ENCODE assay signal across 13 cellular contexts in genomic region chr20:62357681-62358080, GRCh38. TPM values are rescaled to one million over a fixed set of nuclear protein-coding genes. Genes with fewer than 3 reads are reported as not detected.
DNase-seq lines count a peak whose midpoint lies in the region; ATAC-seq, FAIRE-seq and TF ChIP-seq lines count a peak whose summit lies in the region.
"Had no signal": no experiment of that assay in that cellular context is flagged by ENCODE, and none has a peak within 500 bp of the region (broad histone marks: within the 10 kb centered on the region; RNA-seq: fewer than 3 reads in every experiment).

No MANE protein-coding gene starts in this region.

- no peak for TF ChIP-seq POLR2A in breast epithelium (IDR thresholded peaks at IDR 0.05)
- no peak for TF ChIP-seq POLR2A in GM12891 (IDR thresholded peaks at IDR 0.05; ENCODE audit: low read depth, low read length)

- intact Hi-C loops in breast epithelium (cut with DNase I; ENCODE audit: low total_unique reads) (no loop called here), MCF 10A (cut with micrococcal nuclease) (no loop called here), pancreas (cut with DNase I) (no loop called here), aorta (cut with DNase I) (no loop called here), sciatic nerve (cut with DNase I) (loop anchor here (5.0 kb wide), 1 partner anchor 175 kb away; the partner anchor contains the start of gene MTG2)

- WGBS in pancreas, 2 donors: 79 to 83% methylated on average over 7 of the region's 7 CpGs
- WGBS in aorta, 2 donors: 30 to 39% methylated on average over 7 of the region's 7 CpGs

- TF ChIP-seq CTCF in breast epithelium (IDR thresholded peaks at IDR 0.05) (no peak), MCF 10A (IDR thresholded peaks at IDR 0.05; ENCODE audit: unreplicated experiment) (no peak), fibroblast of lung (conservative IDR thresholded peaks at IDR 0.05 in 1 of 2, IDR thresholded peaks at IDR 0.05 in 1 of 2; ENCODE audit: low read depth in 1 of 2, low read length in 2 of 2) (no peak), pancreas (IDR thresholded peaks at IDR 0.05) (no peak)

- H3K9me3 Mint-ChIP-seq in MCF 10A (ENCODE audit: unreplicated experiment): no peaks in the 10 kb centered on the region

- no peaks in the 10 kb centered on the region for H3K9me3 ChIP-seq in breast epithelium
- no peaks in the 10 kb centered on the region for H3K9me3 ChIP-seq in fibroblast of lung (ENCODE audit: control insufficient read depth, insufficient read depth, low read depth, low read length)
- H3K9me3 ChIP-seq in pancreas: no peaks in the 10 kb centered on the region
- no peaks in the 10 kb centered on the region for H3K9me3 ChIP-seq in aorta (ENCODE audit: control insufficient read depth, low read length)

- FAIRE-seq in pancreas (lab: Jason Lieb, UNC) (no peak), GM12891 (lab: Jason Lieb, UNC) (no peak)
- FAIRE-seq: A204.1 had no signal

- peaks cover 41% of the 10 kb centered on the region for H3K36me3 Mint-ChIP-seq in MCF 10A (ENCODE audit: insufficient read depth, unreplicated experiment)

- no peak overlapping the region for H2AFZ ChIP-seq in fibroblast of lung (ENCODE audit: low read length)

- CTCF ChIA-PET in MCF 10A (lab: Yijun Ruan, JAX): interaction anchor here (0.6 to 3.7 kb wide), 5 partner anchors 10 to 57 kb away, joined by 5 to 52 read pairs (median 6); partner anchors contain the start of gene LAMA5

- H3K4me3 Mint-ChIP-seq in MCF 10A (ENCODE audit: unreplicated experiment): no peak overlapping the region

- BruUV-seq in MCF 10A (replicated peaks; lab: Mats Ljungman, UMichigan): no TSS peak

- H3K27ac ChIP-seq in breast epithelium (peak overlapping the region; percentile 79 to 92), fibroblast of lung (ENCODE audit: insufficient read depth, low read length) (peak overlapping the region; percentile 56), pancreas (peak overlapping the region; percentile 13 to 62 (median 56)), aorta (ENCODE audit: low read depth in 1 of 2, low read length in 2 of 2) (peak overlapping the region; percentile 15 to 86)

- H3K36me3 ChIP-seq in breast epithelium: no peaks in the 10 kb centered on the region
- peaks cover 3% of the 10 kb centered on the region for H3K36me3 ChIP-seq in fibroblast of lung (ENCODE audit: control insufficient read depth, insufficient read depth, low read length)
- no peaks in the 10 kb centered on the region for H3K36me3 ChIP-seq in pancreas
- H3K36me3 ChIP-seq in aorta (ENCODE audit: control insufficient read depth in 1 of 2, insufficient read depth in 2 of 2, low read length in 1 of 2): peaks cover 0 to 1% of the 10 kb centered on the region in 2 donors

- H3K4me1 ChIP-seq in breast epithelium: peaks cover 47 to 57% of the 10 kb centered on the region in 2 donors
- H3K4me1 ChIP-seq in fibroblast of lung (ENCODE audit: control insufficient read depth, extremely low read depth, insufficient read depth, low read length): peaks cover 39% of the 10 kb centered on the region
- peaks cover 0 to 13% (median 3%) of the 10 kb centered on the region in 3 donors for H3K4me1 ChIP-seq in pancreas
- H3K4me1 ChIP-seq in aorta (ENCODE audit: control insufficient read depth in 1 of 2, insufficient read depth in 2 of 2, low read length in 2 of 2): no peaks in the 10 kb centered on the region

- POLR2A ChIA-PET in MCF 10A (lab: Yijun Ruan, JAX): interaction anchor here (0.7 to 5.4 kb wide), 12 partner anchors 7 to 285 kb away, joined by 3 to 106 read pairs (median 4); partner anchors contain the start of genes ADRM1, LAMA5 and SLCO4A1

- no peak overlapping the region for H3K27ac Mint-ChIP-seq in MCF 10A (ENCODE audit: low read depth, unreplicated experiment)

- no peak overlapping the region for H3K9ac ChIP-seq in fibroblast of lung (ENCODE audit: insufficient read depth, low read length)

- peak overlapping the region; percentile 40 for H3K4me2 ChIP-seq in fibroblast of lung (ENCODE audit: extremely low read depth, insufficient read depth, low read length)

- peaks cover 4% of the 10 kb centered on the region for H3K79me2 ChIP-seq in fibroblast of lung (ENCODE audit: control insufficient read depth, insufficient read depth, low read length)

- DNase-seq in breast epithelium (ENCODE audit: low spot score in 2 of 2) (no peak), MCF 10A (ENCODE audit: unreplicated experiment) (no peak), fibroblast of lung (ENCODE audit: low read depth in 2 of 2) (no peak), pancreas (peak in 2 of 6 donors; percentile 30 to 67), aorta (no peak), epidermal melanocyte (ENCODE audit: insufficient read length, low spot score) (no peak), GM12891 (ENCODE audit: insufficient read length, low spot score) (no peak), sciatic nerve (ENCODE audit: low spot score) (no peak)
- DNase-seq: activated CD8-positive, alpha-beta memory T cell treated with anti-CD3 and anti-CD28 coated beads for 24 hours; activated naive CD4-positive, alpha-beta T cell treated with anti-CD3 and anti-CD28 coated beads, Interleukin-2, amount 50 U/mL, for 16 hours; DND-41; NCI-H1092 treated with DMSO at 0.1 percent for 48 hours had no signal

- peak overlapping the region in 1 of 3 donors; percentile 51 for H3K4me3 ChIP-seq in breast epithelium
- no peak overlapping the region for H3K4me3 ChIP-seq in fibroblast of lung (replicated peaks in 1 of 4; ENCODE audit: control extremely low read depth in 1 of 4, insufficient read depth in 1 of 4, low read depth in 3 of 4, low read length in 4 of 4)
- no peak overlapping the region for H3K4me3 ChIP-seq in pancreas
- H3K4me3 ChIP-seq in aorta (ENCODE audit: low read length in 2 of 2): no peak overlapping the region

- H3K27me3 Mint-ChIP-seq in MCF 10A (ENCODE audit: insufficient read depth, unreplicated experiment): no peaks in the 10 kb centered on the region

- peaks cover 33% of the 10 kb centered on the region for H3K4me1 Mint-ChIP-seq in MCF 10A (ENCODE audit: insufficient read depth, unreplicated experiment)

- H4K20me1 ChIP-seq in fibroblast of lung (ENCODE audit: control insufficient read depth, extremely low read depth, insufficient read depth, low read length): no peaks in the 10 kb centered on the region

- ATAC-seq in pancreas (no peak), aorta (ENCODE audit: low FRiP score) (no peak), sciatic nerve (no peak)

- H3K27me3 ChIP-seq in breast epithelium (no peaks in the 10 kb centered on the region), fibroblast of lung (ENCODE audit: control insufficient read depth, insufficient read depth, low read length) (no peaks in the 10 kb centered on the region), pancreas (no peaks in the 10 kb centered on the region), aorta (ENCODE audit: control insufficient read depth in 1 of 2, insufficient read depth in 2 of 2, low read length in 1 of 2) (no peaks in the 10 kb centered on the region)

TF ChIP-seq in GM12891, 5 proteins besides CTCF, POLR2A, EP300 and RAD21:
- TF ChIP-seq PAX5 (IDR thresholded peaks at IDR 0.05; ENCODE audit: insufficient read depth, low read length, severe bottlenecking) (no peak), TAF1 (IDR thresholded peaks at IDR 0.05; ENCODE audit: low read depth, low read length) (no peak), SPI1 (IDR thresholded peaks at IDR 0.05; ENCODE audit: low read depth, low read length) (no peak), POU2F2 (IDR thresholded peaks at IDR 0.05; ENCODE audit: low read depth, low read length) (no peak), POLR2AphosphoS5 (IDR thresholded peaks at IDR 0.05; ENCODE audit: low read depth, low read length) (no peak)

RNA-seq across cellular contexts. Expression of gene LAMA5, which starts 9.4 kb away (rescaled TPM):
- total RNA-seq in breast epithelium: 100 to 1,000 TPM in 1 of 3 donors, 10 to 100 TPM in 2; 16.6 to 114 (median 53.3) TPM
- total RNA-seq in MCF 10A (2022): 266 and 292 TPM in 2 replicates
- total RNA-seq in fibroblast of lung: 47.0 and 81.6 TPM in 2 replicates
- polyA plus RNA-seq in fibroblast of lung: 1.5 and 4.3 TPM in 2 replicates
- polyA plus RNA-seq in fibroblast of lung (2012): 22.0 and 58.2 TPM in 2 replicates
- 6.9 and 17.3 TPM in 2 replicates for polyA minus RNA-seq in fibroblast of lung (ENCODE audit: low replicate concordance)
- total RNA-seq in pancreas: 10 to 100 TPM; 43.6 to 89.5 (median 59.4) TPM
- 100 to 1,000 TPM; 259 to 344 TPM for polyA plus RNA-seq in pancreas
- total RNA-seq in aorta: 100 to 1,000 TPM; 361 to 395 TPM
- polyA plus RNA-seq in aorta: 100 to 1,000 TPM in 1 of 2 donors, 10 to 100 TPM in 1; 52.2 to 345 TPM
- polyA plus RNA-seq in GM12891 (2012; ENCODE audit: low read depth, missing spikeins): 1.3 TPM
- 232 TPM for total RNA-seq in sciatic nerve

RNA-seq across cellular contexts. Expression of gene RPS21, which starts 29.2 kb away (rescaled TPM):
- total RNA-seq in breast epithelium (1,000 to 10,000 TPM; 1,723 to 3,116 (median 2,974) TPM), MCF 10A (2022) (1,978 and 2,055 TPM in 2 replicates), fibroblast of lung (718 and 867 TPM in 2 replicates), pancreas (1,000 to 10,000 TPM in 2 of 6 donors, 100 to 1,000 TPM in 4; 662 to 1,102 (median 850) TPM), aorta (1,000 to 10,000 TPM in 1 of 2 donors, 100 to 1,000 TPM in 1; 965 to 1,002 TPM), sciatic nerve (986 TPM)
- polyA plus RNA-seq in fibroblast of lung (2,081 and 2,825 TPM in 2 replicates), pancreas (1,000 to 10,000 TPM; 2,124 to 2,141 TPM), aorta (1,000 to 10,000 TPM; 4,520 to 6,824 TPM)
- 3,514 and 3,924 TPM in 2 replicates for polyA plus RNA-seq in fibroblast of lung (2012)
- 272 and 495 TPM in 2 replicates for polyA minus RNA-seq in fibroblast of lung (ENCODE audit: low replicate concordance)
- 7,261 TPM for polyA plus RNA-seq in GM12891 (2012; ENCODE audit: low read depth, missing spikeins)

RNA-seq across cellular contexts. Expression of gene CABLES2, which starts 49.4 kb away (rescaled TPM):
- total RNA-seq in breast epithelium: 1 to 10 TPM; 1.8 to 3.2 (median 2.9) TPM
- 1.5 and 2.8 TPM in 2 replicates for total RNA-seq in MCF 10A (2022)
- 0.51 and 0.66 TPM in 2 replicates for total RNA-seq in fibroblast of lung
- 2.9 and 4.4 TPM in 2 replicates for polyA plus RNA-seq in fibroblast of lung
- 3.4 and 5.3 TPM in 2 replicates for polyA plus RNA-seq in fibroblast of lung (2012)
- 7.4 and 8.2 TPM in 2 replicates for polyA minus RNA-seq in fibroblast of lung (ENCODE audit: low replicate concordance)
- total RNA-seq in pancreas: 1 to 10 TPM; 1.4 to 2.3 (median 1.9) TPM
- 1 to 10 TPM; 1.5 to 2.9 TPM for polyA plus RNA-seq in pancreas
- 1 to 10 TPM; 3.0 to 4.2 TPM for total RNA-seq in aorta
- polyA plus RNA-seq in aorta: 1 to 10 TPM; 1.8 to 2.1 TPM
- 4.9 TPM for polyA plus RNA-seq in GM12891 (2012; ENCODE audit: low read depth, missing spikeins)
- 4.5 TPM for total RNA-seq in sciatic nerve

RNA-seq across cellular contexts. Expression of gene ADRM1, which starts 54.9 kb away (rescaled TPM):
- 100 to 1,000 TPM in 2 of 3 donors, 10 to 100 TPM in 1; 80.2 to 131 (median 105) TPM for total RNA-seq in breast epithelium
- 98.0 and 127 TPM in 2 replicates for total RNA-seq in MCF 10A (2022)
- 61.1 and 71.3 TPM in 2 replicates for total RNA-seq in fibroblast of lung
- polyA plus RNA-seq in fibroblast of lung: 41.2 and 67.1 TPM in 2 replicates
- 93.7 and 155 TPM in 2 replicates for polyA plus RNA-seq in fibroblast of lung (2012)
- polyA minus RNA-seq in fibroblast of lung (ENCODE audit: low replicate concordance): 37.3 and 44.1 TPM in 2 replicates
- 10 to 100 TPM; 33.3 to 76.0 (median 36.5) TPM for total RNA-seq in pancreas
- polyA plus RNA-seq in pancreas: 10 to 100 TPM; 61.9 to 74.8 TPM
- 10 to 100 TPM; 56.1 to 61.8 TPM for total RNA-seq in aorta
- polyA plus RNA-seq in aorta: 10 to 100 TPM; 41.4 to 80.9 TPM
- polyA plus RNA-seq in GM12891 (2012; ENCODE audit: low read depth, missing spikeins): 68.5 TPM
- total RNA-seq in sciatic nerve: 47.5 TPM
